In the genomic region with DNA sequence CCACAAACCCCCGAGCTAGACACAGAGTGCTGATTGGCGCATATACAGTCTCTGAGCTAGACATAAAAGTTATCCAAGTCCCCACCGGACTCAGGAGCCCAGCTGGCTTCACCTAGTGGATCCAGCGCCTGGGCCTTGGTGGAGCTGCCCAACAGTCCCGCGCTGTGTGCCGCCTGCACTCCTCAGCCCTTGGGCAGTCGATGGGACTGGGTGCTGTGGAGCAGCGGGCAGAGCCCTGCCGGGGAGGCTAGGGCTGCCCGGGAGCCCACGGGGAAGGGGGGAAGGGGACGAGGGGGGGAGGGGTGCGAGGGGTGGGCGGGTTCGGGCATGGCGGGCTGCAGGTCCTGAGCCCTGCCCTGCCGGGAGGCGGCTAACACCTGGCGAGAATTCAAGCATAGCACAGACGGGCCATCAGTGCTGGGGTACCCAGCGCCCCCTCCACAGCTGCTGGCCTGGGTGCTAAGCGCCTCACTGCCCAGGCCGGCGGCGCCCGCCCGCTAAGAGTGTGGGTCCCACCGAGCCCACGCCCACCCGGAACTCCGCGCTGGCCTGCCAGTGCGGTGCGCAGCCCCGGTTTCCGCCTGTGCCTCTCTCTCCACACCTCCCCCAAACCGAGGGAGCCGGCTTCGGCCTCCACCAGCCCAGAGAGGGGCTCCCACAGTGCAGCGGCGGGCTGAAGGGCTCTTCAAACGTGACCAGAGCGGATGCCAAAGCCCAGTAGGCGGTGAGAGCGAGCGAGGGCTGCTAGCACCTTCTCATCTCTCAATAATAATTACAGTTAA, we compare ENCODE assay signal across 19 cellular contexts.
"Had no signal": no experiment of that assay in that cellular context is flagged by ENCODE, and none has a peak within 500 bp of the region (broad histone marks: within the 10 kb centered on the region; RNA-seq: fewer than 3 reads in every experiment).

No MANE protein-coding gene starts in this region.

- H3K4me3 ChIP-seq: coronary artery, dorsolateral prefrontal cortex, esophagus muscularis mucosa, heart right ventricle, left lung, lung had no signal

- H3K36me3 ChIP-seq: esophagus muscularis mucosa, heart right ventricle, left lung had no signal

- H3K27me3 ChIP-seq: dorsolateral prefrontal cortex, esophagus muscularis mucosa, foreskin keratinocyte, heart right ventricle, left lung had no signal

- H3K27ac ChIP-seq: coronary artery, dorsolateral prefrontal cortex, esophagus muscularis mucosa, foreskin keratinocyte, heart right ventricle, left lung had no signal

- ATAC-seq: foreskin keratinocyte, left cardiac atrium, left lung, left ventricle myocardium superior had no signal

- DNase-seq: cerebellar nuclear complex; dermis blood vessel endothelial cell; dorsolateral prefrontal cortex; effector CD4-positive, alpha-beta T cell; effector memory CD4-positive, alpha-beta T cell; foreskin keratinocyte; glutamatergic neuron; head of caudate nucleus; heart right ventricle; hippocampal formation; left cardiac atrium; left ventricle myocardium superior; mammary epithelial cell; mesendoderm; midbrain had no signal

- H3K4me1 ChIP-seq: esophagus muscularis mucosa, foreskin keratinocyte, heart right ventricle, left lung had no signal
